13 cellular contexts compared by ENCODE assay signal in the genomic region with DNA sequence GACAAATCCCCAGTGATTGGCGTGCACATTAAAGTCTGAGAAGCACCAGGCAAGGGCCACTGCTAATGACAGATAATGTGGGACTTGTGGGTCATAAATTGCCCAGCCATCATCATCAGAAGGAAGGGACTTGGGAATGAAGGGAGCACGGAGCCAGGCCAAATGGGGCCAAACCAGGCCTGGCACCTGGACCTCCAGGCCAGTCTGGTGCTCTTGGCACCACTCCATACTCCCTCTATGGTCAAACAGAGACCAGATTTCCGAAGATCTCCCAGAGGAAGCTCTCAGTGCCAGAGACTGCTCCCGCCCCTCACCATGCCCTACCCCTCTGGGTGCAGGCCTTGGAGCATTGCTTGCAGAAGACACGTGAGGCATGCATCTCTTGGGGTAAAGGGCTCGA.
A peak's percentile ranks its signal among the peaks of the same experiment; 100 is the strongest.
DNase-seq lines count a peak whose midpoint lies in the region; ATAC-seq and TF ChIP-seq lines count a peak whose summit lies in the region.
"Had no signal": no experiment of that assay in that cellular context is flagged by ENCODE, and none has a peak within 500 bp of the region (broad histone marks: within the 10 kb centered on the region; RNA-seq: fewer than 3 reads in every experiment).

No MANE protein-coding gene starts in this region.

- POLR2A ChIA-PET in WTC11 (lab: Charles Lee): no interaction called here

- WGBS in tibial nerve, 2 donors: 87 to 89% methylated on average over 5 to 6 of the region's 6 CpGs

- in situ Hi-C loops in G401 (cut with HindIII; ENCODE audit: low sequenced_read_pairs): no loop called here
- in situ Hi-C loops in gastrocnemius medialis (cut with MboI; ENCODE audit: low sequenced_read_pairs in 4 of 4): no loop called here

- H3K27ac ChIP-seq in gastrocnemius medialis (peak overlapping the region in 3 of 4 donors; percentile 79 to 83 (median 80)), tibial nerve (no peak overlapping the region)
- H3K27ac ChIP-seq: SJSA1 had no signal

- H3K9me3 Mint-ChIP-seq in activated naive CD4-positive, alpha-beta T cell treated with anti-CD3 and anti-CD28 coated beads, Interleukin-2, amount 10 ng/mL, durations not matched to agents 7 days and 5 days: peaks cover 2% of the 10 kb centered on the region
- peaks cover 4% of the 10 kb centered on the region for H3K9me3 Mint-ChIP-seq in activated T-helper 1 cell treated with anti-CD3 and anti-CD28 coated beads, Interleukin-12 subunit alpha, Interleukin-12 subunit beta, Interleukin-2, Interleukin-4 antibody, amounts not matched to agents 30 ng/mL and 10 ng/mL and 1 ng/mL, durations not matched to agents 14 hours and 24 hours and 36 hours
- H3K9me3 Mint-ChIP-seq in WTC11: no peaks in the 10 kb centered on the region
- H3K9me3 Mint-ChIP-seq: IgD-negative memory B cell had no signal

- peaks cover 51 to 56% of the 10 kb centered on the region in 2 donors for H3K4me1 ChIP-seq in gastrocnemius medialis
- H3K4me1 ChIP-seq in tibial nerve: peaks cover 0 to 40% (median 23%) of the 10 kb centered on the region in 4 donors

- intact Hi-C loops in activated T-helper 1 cell treated with anti-CD3 and anti-CD28 coated beads, Interleukin-12 subunit alpha, Interleukin-12 subunit beta, Interleukin-2, Interleukin-4 antibody, amounts not matched to agents 30 ng/mL and 10 ng/mL and 1 ng/mL, durations not matched to agents 14 hours and 24 hours and 36 hours (cut with micrococcal nuclease): loop anchor here (5.0 to 10.0 kb wide), 5 partner anchors 69 to 348 kb away; a partner anchor contains a TSS
- intact Hi-C loops in gastrocnemius medialis (cut with DNase I; ENCODE audit: low total_unique reads): no loop called here

- TF ChIP-seq POLR2A in gastrocnemius medialis (IDR thresholded peaks at IDR 0.05) (no peak), tibial nerve (IDR thresholded peaks at IDR 0.05) (no peak)

- H3K27ac Mint-ChIP-seq in activated naive CD4-positive, alpha-beta T cell treated with anti-CD3 and anti-CD28 coated beads, Interleukin-2, amount 10 ng/mL, durations not matched to agents 7 days and 5 days: peak overlapping the region; percentile 94
- peak overlapping the region; percentile 48 for H3K27ac Mint-ChIP-seq in activated T-helper 1 cell treated with anti-CD3 and anti-CD28 coated beads, Interleukin-12 subunit alpha, Interleukin-12 subunit beta, Interleukin-2, Interleukin-4 antibody, amounts not matched to agents 30 ng/mL and 10 ng/mL and 1 ng/mL, durations not matched to agents 14 hours and 24 hours and 36 hours
- no peak overlapping the region for H3K27ac Mint-ChIP-seq in WTC11

- no peak for ATAC-seq in gastrocnemius medialis
- ATAC-seq in WTC11: no peak
- ATAC-seq: psoas muscle had no signal

- CTCF ChIA-PET in activated naive CD4-positive, alpha-beta T cell treated with anti-CD3 and anti-CD28 coated beads, Interleukin-2, amount 10 ng/mL, durations not matched to agents 7 days and 5 days (lab: Charles Lee): interaction anchor here (0.6 to 7.4 kb wide), 4 partner anchors 59 to 163 kb away, joined by 3 to 138 read pairs (median 5); no protein-coding TSS in a partner anchor
- CTCF ChIA-PET in WTC11 (lab: Charles Lee): interaction anchor here (1.3 to 7.5 kb wide), 2 partner anchors 68 to 360 kb away, joined by 4 to 107 read pairs; no protein-coding TSS in a partner anchor

- H3K36me3 ChIP-seq in gastrocnemius medialis (no peaks in the 10 kb centered on the region), tibial nerve (no peaks in the 10 kb centered on the region)

- H3K4me3 ChIP-seq in gastrocnemius medialis: no peak overlapping the region
- no peak overlapping the region for H3K4me3 ChIP-seq in tibial nerve
- H3K4me3 ChIP-seq: psoas muscle, SJSA1 had no signal

- TF ChIP-seq CTCF in gastrocnemius medialis (IDR thresholded peaks at IDR 0.05 in 4 of 5, conservative IDR thresholded peaks at IDR 0.05 in 1 of 5): no peak
- TF ChIP-seq CTCF in WTC11 (IDR thresholded peaks at IDR 0.05): no peak
- TF ChIP-seq CTCF in tibial nerve (IDR thresholded peaks at IDR 0.05): no peak

- no peaks in the 10 kb centered on the region for H3K27me3 ChIP-seq in gastrocnemius medialis
- no peaks in the 10 kb centered on the region for H3K27me3 ChIP-seq in tibial nerve
- H3K27me3 ChIP-seq: SJSA1 had no signal

- H3K36me3 Mint-ChIP-seq in activated naive CD4-positive, alpha-beta T cell treated with anti-CD3 and anti-CD28 coated beads, Interleukin-2, amount 10 ng/mL, durations not matched to agents 7 days and 5 days: peaks cover 36% of the 10 kb centered on the region
- H3K36me3 Mint-ChIP-seq in activated T-helper 1 cell treated with anti-CD3 and anti-CD28 coated beads, Interleukin-12 subunit alpha, Interleukin-12 subunit beta, Interleukin-2, Interleukin-4 antibody, amounts not matched to agents 30 ng/mL and 10 ng/mL and 1 ng/mL, durations not matched to agents 14 hours and 24 hours and 36 hours (ENCODE audit: low read depth): peaks cover 30% of the 10 kb centered on the region
- H3K36me3 Mint-ChIP-seq in WTC11: no peaks in the 10 kb centered on the region

- H3K4me3 Mint-ChIP-seq in activated naive CD4-positive, alpha-beta T cell treated with anti-CD3 and anti-CD28 coated beads, Interleukin-2, amount 10 ng/mL, durations not matched to agents 7 days and 5 days: no peak overlapping the region
- H3K4me3 Mint-ChIP-seq in activated T-helper 1 cell treated with anti-CD3 and anti-CD28 coated beads, Interleukin-12 subunit alpha, Interleukin-12 subunit beta, Interleukin-2, Interleukin-4 antibody, amounts not matched to agents 30 ng/mL and 10 ng/mL and 1 ng/mL, durations not matched to agents 14 hours and 24 hours and 36 hours: no peak overlapping the region
- no peak overlapping the region for H3K4me3 Mint-ChIP-seq in WTC11

- DNase-seq in activated naive CD4-positive, alpha-beta T cell treated with anti-CD3 and anti-CD28 coated beads, Interleukin-2, amount 10 ng/mL, durations not matched to agents 7 days and 5 days: no peak
- no peak for DNase-seq in activated naive CD4-positive, alpha-beta T cell treated with Interleukin-2 at 50 U/mL for 16 hours
- DNase-seq in G401 (ENCODE audit: low spot score) (peak; percentile 55), gastrocnemius medialis (no peak), WTC11 (ENCODE audit: low spot score) (no peak), tibial nerve (ENCODE audit: low spot score in 2 of 2) (no peak)
- no peak for DNase-seq in activated T-helper 1 cell treated with anti-CD3 and anti-CD28 coated beads, Interleukin-12 subunit alpha, Interleukin-12 subunit beta, Interleukin-2, Interleukin-4 antibody, amounts not matched to agents 30 ng/mL and 10 ng/mL and 1 ng/mL, durations not matched to agents 14 hours and 24 hours and 36 hours (ENCODE audit: low spot score)
- no peak for DNase-seq in stimulated activated CD4-positive, alpha-beta T cell treated with anti-CD3 and anti-CD28 coated beads, Interleukin-4, amount 100 ng/mL, for 1 hour
- DNase-seq: central memory CD4-positive, alpha-beta T cell; NCI-H1048; psoas muscle had no signal

- no peak for TF ChIP-seq EP300 in tibial nerve (IDR thresholded peaks at IDR 0.05)

- H3K9me3 ChIP-seq in gastrocnemius medialis (no peaks in the 10 kb centered on the region), tibial nerve (no peaks in the 10 kb centered on the region)
- H3K9me3 ChIP-seq: psoas muscle, SJSA1 had no signal

- peaks cover 99% of the 10 kb centered on the region for H3K4me1 Mint-ChIP-seq in activated naive CD4-positive, alpha-beta T cell treated with anti-CD3 and anti-CD28 coated beads, Interleukin-2, amount 10 ng/mL, durations not matched to agents 7 days and 5 days
- H3K4me1 Mint-ChIP-seq in activated T-helper 1 cell treated with anti-CD3 and anti-CD28 coated beads, Interleukin-12 subunit alpha, Interleukin-12 subunit beta, Interleukin-2, Interleukin-4 antibody, amounts not matched to agents 30 ng/mL and 10 ng/mL and 1 ng/mL, durations not matched to agents 14 hours and 24 hours and 36 hours (ENCODE audit: low read depth): peaks cover 91% of the 10 kb centered on the region
- H3K4me1 Mint-ChIP-seq in WTC11: peaks cover 32% of the 10 kb centered on the region

- no peaks in the 10 kb centered on the region for H3K27me3 Mint-ChIP-seq in activated naive CD4-positive, alpha-beta T cell treated with anti-CD3 and anti-CD28 coated beads, Interleukin-2, amount 10 ng/mL, durations not matched to agents 7 days and 5 days
- H3K27me3 Mint-ChIP-seq in activated T-helper 1 cell treated with anti-CD3 and anti-CD28 coated beads, Interleukin-12 subunit alpha, Interleukin-12 subunit beta, Interleukin-2, Interleukin-4 antibody, amounts not matched to agents 30 ng/mL and 10 ng/mL and 1 ng/mL, durations not matched to agents 14 hours and 24 hours and 36 hours (ENCODE audit: insufficient read depth): no peaks in the 10 kb centered on the region
- H3K27me3 Mint-ChIP-seq in WTC11 (ENCODE audit: low read depth): no peaks in the 10 kb centered on the region
- H3K27me3 Mint-ChIP-seq: IgD-negative memory B cell had no signal

TF ChIP-seq in WTC11, 78 proteins besides CTCF, POLR2A, EP300 and RAD21 (continues in another document):
- TF ChIP-seq, protein P1, sequence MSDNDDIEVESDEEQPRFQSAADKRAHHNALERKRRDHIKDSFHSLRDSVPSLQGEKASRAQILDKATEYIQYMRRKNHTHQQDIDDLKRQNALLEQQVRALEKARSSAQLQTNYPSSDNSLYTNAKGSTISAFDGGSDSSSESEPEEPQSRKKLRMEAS (CRISPR knock-in tag; IDR thresholded peaks at IDR 0.05): no peak
- TF ChIP-seq GRHL2 (CRISPR knock-in tag; IDR thresholded peaks at IDR 0.05; ENCODE audit: insufficient replicate concordance, severe bottlenecking): no peak
- TF ChIP-seq TP53 (CRISPR knock-in tag; IDR thresholded peaks at IDR 0.05): no peak
- TF ChIP-seq, protein P2, sequence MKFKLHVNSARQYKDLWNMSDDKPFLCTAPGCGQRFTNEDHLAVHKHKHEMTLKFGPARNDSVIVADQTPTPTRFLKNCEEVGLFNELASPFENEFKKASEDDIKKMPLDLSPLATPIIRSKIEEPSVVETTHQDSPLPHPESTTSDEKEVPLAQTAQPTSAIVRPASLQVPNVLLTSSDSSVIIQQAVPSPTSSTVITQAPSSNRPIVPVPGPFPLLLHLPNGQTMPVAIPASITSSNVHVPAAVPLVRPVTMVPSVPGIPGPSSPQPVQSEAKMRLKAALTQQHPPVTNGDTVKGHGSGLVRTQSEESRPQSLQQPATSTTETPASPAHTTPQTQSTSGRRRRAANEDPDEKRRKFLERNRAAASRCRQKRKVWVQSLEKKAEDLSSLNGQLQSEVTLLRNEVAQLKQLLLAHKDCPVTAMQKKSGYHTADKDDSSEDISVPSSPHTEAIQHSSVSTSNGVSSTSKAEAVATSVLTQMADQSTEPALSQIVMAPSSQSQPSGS (CRISPR knock-in tag; IDR thresholded peaks at IDR 0.05; ENCODE audit: borderline replicate concordance, low read depth): no peak

Comparison
In these comparisons a context has a peak if more than half of its experiments do, and no peak if none do; other contexts are left out.
1. H3K27ac ChIP-seq: peak in gastrocnemius medialis (3 of 4); none in tibial nerve (0 of 4).